ENCODE assay signal across 31 cellular contexts in genomic region chr5:135901633-135902032, GRCh38. TPM values are rescaled to one million over a fixed set of nuclear protein-coding genes. Genes with fewer than 3 reads are reported as not detected.
DNase-seq lines count a peak whose midpoint lies in the region; ATAC-seq, FAIRE-seq and TF ChIP-seq lines count a peak whose summit lies in the region.
"Had no signal": no experiment of that assay in that cellular context is flagged by ENCODE, and none has a peak within 500 bp of the region (broad histone marks: within the 10 kb centered on the region; RNA-seq: fewer than 3 reads in every experiment).

No MANE protein-coding gene starts in this region.

- no peak overlapping the region for H3K4ac ChIP-seq in trophoblast cell (ENCODE audit: low read depth, low read length)

- H3K9me3 ChIP-seq in Caco-2 = no peaks in the 10 kb centered on the region
- no peaks in the 10 kb centered on the region for H3K9me3 ChIP-seq in HEK293 (ENCODE audit: control insufficient read depth, insufficient read depth, low read depth, low read length)
- H3K9me3 ChIP-seq in K562 (replicated peaks; ENCODE audit: control insufficient read depth, insufficient read depth, low read depth, low read length) = no peaks in the 10 kb centered on the region
- H3K9me3 ChIP-seq in trophoblast cell (ENCODE audit: insufficient read depth, low read depth, low read length) = no peaks in the 10 kb centered on the region
- H3K9me3 ChIP-seq: BE2C, BLaER1 had no signal

- H3K14ac ChIP-seq in trophoblast cell (ENCODE audit: low read length) = no peak overlapping the region

- no peaks in the 10 kb centered on the region for H4K20me1 ChIP-seq in K562 (replicated peaks; ENCODE audit: control insufficient read depth, insufficient read depth, low read length)
- H4K20me1 ChIP-seq: BLaER1 had no signal

- H2AFZ ChIP-seq in K562 (ENCODE audit: low read depth, low read length) (no peak overlapping the region), trophoblast cell (ENCODE audit: insufficient read depth, low read length, poor library complexity) (no peak overlapping the region)

- no peak overlapping the region for H2AK5ac ChIP-seq in trophoblast cell (ENCODE audit: low read length)

- no peak for FAIRE-seq in K562 (lab: Jason Lieb, UNC)
- FAIRE-seq: A204.1, G401.6, GM12891, GM19239 had no signal

- CTCF ChIA-PET in Caco-2 (lab: Charles Lee) (no interaction called here), HEK293 (lab: Yijun Ruan, JAX) (interaction anchor here (0.6 to 1.7 kb wide), 2 partner anchors 10 to 13 kb away, joined by 4 to 7 read pairs; no protein-coding TSS in a partner anchor), K562 (lab: Yijun Ruan, JAX; ENCODE audit: low intra/inter-chr PET ratio) (no interaction called here), Calu3 (lab: Charles Lee) (no interaction called here)

- H4K12ac ChIP-seq in trophoblast cell (ENCODE audit: low read depth, low read length) = no peak overlapping the region

- H3K79me2 ChIP-seq in K562 (ENCODE audit: control insufficient read depth, insufficient read depth, low read length) (no peaks in the 10 kb centered on the region), trophoblast cell (ENCODE audit: control insufficient read depth, insufficient read depth, low read length, poor library complexity) (no peaks in the 10 kb centered on the region)

- ATAC-seq in K562 (no peak), HG02588 (IDR thresholded peaks at IDR 0.05; ENCODE audit: unreplicated experiment) (no peak), HG02884 (IDR thresholded peaks at IDR 0.05; ENCODE audit: unreplicated experiment) (no peak)

- H3K4me1 ChIP-seq in Caco-2 (peaks cover 27% of the 10 kb centered on the region), HEK293 (ENCODE audit: control insufficient read depth, insufficient read depth, low read length) (peaks cover 18% of the 10 kb centered on the region), K562 (replicated peaks in 1 of 2; ENCODE audit: control insufficient read depth in 2 of 2, insufficient read depth in 2 of 2, low read length in 2 of 2) (no peaks in the 10 kb centered on the region), trophoblast cell (ENCODE audit: control insufficient read depth in 1 of 2, insufficient read depth in 2 of 2, low read length in 2 of 2) (peaks cover 8 to 9% of the 10 kb centered on the region in 2 experiments)
- H3K4me1 ChIP-seq: BLaER1 had no signal

- H3K4me2 ChIP-seq in K562 (ENCODE audit: insufficient read depth, low read length) (no peak overlapping the region), trophoblast cell (ENCODE audit: low read length) (peak overlapping the region; percentile 17)
- H3K4me2 ChIP-seq: BLaER1 had no signal

- no peak for TF ChIP-seq POLR2A in K562 (conservative IDR thresholded peaks at IDR 0.05)

- no peak overlapping the region for H2BK120ac ChIP-seq in trophoblast cell (ENCODE audit: insufficient read depth, low read length, poor library complexity)

- 3% methylated on average over 3 of the region's 3 CpGs for WGBS in K562 (ENCODE audit: insufficient coverage, low coverage, missing lambda C conversion rate)
- no CpG with 5 or more reads among the region's 3 CpGs for WGBS in trophoblast cell (ENCODE audit: extremely low coverage, insufficient coverage, insufficient read length)

- no peak for TF ChIP-seq EP300 in K562 (IDR thresholded peaks at IDR 0.05; ENCODE audit: low read length)

- no peak overlapping the region for H2BK12ac ChIP-seq in trophoblast cell (ENCODE audit: low read length)

- TF ChIP-seq CTCF in Caco-2 (IDR thresholded peaks at IDR 0.05; ENCODE audit: insufficient read depth in 1 of 2, low read depth in 1 of 2, low read length in 1 of 2, severe bottlenecking in 1 of 2, unreplicated experiment in 1 of 2) = no peak
- TF ChIP-seq CTCF in HEK293 (tag by site-specific recombination; IDR thresholded peaks at IDR 0.05) = no peak
- TF ChIP-seq CTCF in K562 (IDR thresholded peaks at IDR 0.05 in 2 of 3, conservative IDR thresholded peaks at IDR 0.05 in 1 of 3; ENCODE audit: insufficient read depth in 2 of 3, low read depth in 1 of 3, low read length in 3 of 3) = no peak
- no peak for TF ChIP-seq CTCF in Calu3 (IDR thresholded peaks at IDR 0.05; ENCODE audit: unreplicated experiment)

- POLR2A ChIA-PET in Caco-2 (lab: Charles Lee) = no interaction called here
- POLR2A ChIA-PET in HEK293 (lab: Yijun Ruan, JAX) = no interaction called here
- POLR2A ChIA-PET in K562 (lab: Yijun Ruan, JAX) = interaction anchor here (0.7 kb wide), 1 partner anchor 1504 kb away, joined by 3 read pairs; no protein-coding TSS in a partner anchor

- H3K79me1 ChIP-seq in trophoblast cell (ENCODE audit: low read length) = no peaks in the 10 kb centered on the region

- peak overlapping the region; percentile 41 for H3K4me3 Mint-ChIP-seq in Caco-2 (ENCODE audit: unreplicated experiment)
- H3K4me3 Mint-ChIP-seq in Calu3 (ENCODE audit: low read depth, unreplicated experiment) = no peak overlapping the region
- H3K4me3 Mint-ChIP-seq: CD14-positive monocyte; CD4-positive, alpha-beta memory T cell; CD4-positive, CD25-positive, alpha-beta regulatory T cell; CD8-positive, alpha-beta memory T cell had no signal

- H3K27me3 Mint-ChIP-seq in Caco-2 (ENCODE audit: insufficient read depth, unreplicated experiment) (peaks cover 4% of the 10 kb centered on the region), Calu3 (ENCODE audit: unreplicated experiment) (peaks cover 54% of the 10 kb centered on the region)

- in situ Hi-C loops in K562 (cut with MboI) = no loop called here

- no peak overlapping the region for H2BK5ac ChIP-seq in trophoblast cell (ENCODE audit: low read depth, low read length, poor library complexity)

- no TSS peak for BruUV-seq in Caco-2 (replicated peaks; lab: Mats Ljungman, UMichigan)
- no TSS peak for BruUV-seq in K562 (replicated peaks; lab: Mats Ljungman, UMichigan)
- no TSS peak for BruUV-seq in Calu3 (replicated peaks; lab: Mats Ljungman, UMichigan)

- no peak overlapping the region for H3K27ac ChIP-seq in HEK293 (ENCODE audit: extremely low read depth, low read depth, low read length)
- H3K27ac ChIP-seq in K562 (ENCODE audit: extremely low read depth, low read depth, low read length) = no peak overlapping the region
- H3K27ac ChIP-seq in trophoblast cell (ENCODE audit: low read depth, low read length) = no peak overlapping the region
- H3K27ac ChIP-seq: 22Rv1, BLaER1 had no signal

- H3K9ac ChIP-seq in K562 (ENCODE audit: insufficient read depth in 1 of 2, low read depth in 2 of 2, low read length in 2 of 2) (no peak overlapping the region), trophoblast cell (ENCODE audit: low read length) (no peak overlapping the region)
- H3K9ac ChIP-seq: BLaER1 had no signal

- peaks cover 20% of the 10 kb centered on the region for H3K4me1 Mint-ChIP-seq in Caco-2 (ENCODE audit: low read depth, unreplicated experiment)
- H3K4me1 Mint-ChIP-seq in Calu3 (ENCODE audit: low read depth, unreplicated experiment) = no peaks in the 10 kb centered on the region
- H3K4me1 Mint-ChIP-seq: CD14-positive monocyte; CD4-positive, alpha-beta memory T cell; CD4-positive, CD25-positive, alpha-beta regulatory T cell; CD8-positive, alpha-beta memory T cell had no signal

- H3K4me3 ChIP-seq in Caco-2 (ENCODE audit: low read depth, low read length) (no peak overlapping the region), HEK293 (ENCODE audit: low read depth, low read length) (no peak overlapping the region), K562 (no peak overlapping the region), trophoblast cell (ENCODE audit: low read depth, low read length) (no peak overlapping the region)
- H3K4me3 ChIP-seq: BLaER1 had no signal

- H4K8ac ChIP-seq in trophoblast cell (ENCODE audit: low read depth, low read length) = no peak overlapping the region

- H3K27ac Mint-ChIP-seq in Caco-2 (ENCODE audit: unreplicated experiment) = no peak overlapping the region
- H3K27ac Mint-ChIP-seq in Calu3 (ENCODE audit: unreplicated experiment) = no peak overlapping the region
- H3K27ac Mint-ChIP-seq: CD14-positive monocyte; CD4-positive, alpha-beta memory T cell; CD8-positive, alpha-beta memory T cell had no signal

- no peaks in the 10 kb centered on the region for H3K9me1 ChIP-seq in K562 (ENCODE audit: control insufficient read depth, insufficient read depth, low read length)

- H3K27me3 ChIP-seq in Caco-2 (replicated peaks; ENCODE audit: control insufficient read depth, insufficient read depth, low read length) = no peaks in the 10 kb centered on the region
- H3K27me3 ChIP-seq in K562 (ENCODE audit: control insufficient read depth in 2 of 2, insufficient read depth in 2 of 2, low read length in 2 of 2) = peaks cover 0 to 16% of the 10 kb centered on the region in 2 experiments; a peak in 2 of 5 replicates
- no peaks in the 10 kb centered on the region for H3K27me3 ChIP-seq in trophoblast cell (ENCODE audit: insufficient read depth, low read length)
- H3K27me3 ChIP-seq: BLaER1 had no signal

- H3K36me3 ChIP-seq in Caco-2 (ENCODE audit: control insufficient read depth, insufficient read depth, low read length) (no peaks in the 10 kb centered on the region), HEK293 (ENCODE audit: control insufficient read depth in 2 of 2, insufficient read depth in 1 of 2, low read length in 2 of 2) (no peaks in the 10 kb centered on the region), K562 (ENCODE audit: control insufficient read depth, insufficient read depth, low read length) (no peaks in the 10 kb centered on the region), trophoblast cell (ENCODE audit: control insufficient read depth in 1 of 2, insufficient read depth in 2 of 2, low read length in 2 of 2) (no peaks in the 10 kb centered on the region)
- H3K36me3 ChIP-seq: BE2C, BLaER1 had no signal

- H3K18ac ChIP-seq in trophoblast cell (ENCODE audit: low read length) = no peak overlapping the region

- DNase-seq in Caco-2 = peak in 1 of 2 experiments; percentile 25
- DNase-seq in K562 (ENCODE audit: extremely low read depth in 1 of 4, low spot score in 3 of 4) = no peak
- DNase-seq in trophoblast cell = no peak
- no peak for DNase-seq in Calu3
- DNase-seq: ACHN; BE2C; C1 segment of cervical spinal cord; CD4-positive, alpha-beta memory T cell; CD4-positive, CD25-positive, alpha-beta regulatory T cell; CD8-positive, alpha-beta memory T cell; COR-L47; DMS 273 treated with DMSO at 0.1 percent for 48 hours; DMS153; DMS53; DMS79; DND-41; EL; GF-D8 had no signal

- intact Hi-C loops in Caco-2 (cut with micrococcal nuclease; ENCODE audit: unreplicated experiment) = loop anchor here (2.0 kb wide), 1 partner anchor 25 kb away; no protein-coding TSS in a partner anchor
- intact Hi-C loops in K562 (cut with micrococcal nuclease) = no loop called here
- intact Hi-C loops in Calu3 (cut with micrococcal nuclease; ENCODE audit: unreplicated experiment) = no loop called here

- no peak overlapping the region for H4K91ac ChIP-seq in trophoblast cell (ENCODE audit: low read depth, low read length)

- TF ChIP-seq RAD21 in K562 (CRISPR knock-in tag; conservative IDR thresholded peaks at IDR 0.05 in 1 of 2, IDR thresholded peaks at IDR 0.05 in 1 of 2) = no peak

- H3K9me3 Mint-ChIP-seq in Caco-2 (ENCODE audit: unreplicated experiment) = no peaks in the 10 kb centered on the region
- no peaks in the 10 kb centered on the region for H3K9me3 Mint-ChIP-seq in Calu3 (ENCODE audit: low read depth, unreplicated experiment)
- H3K9me3 Mint-ChIP-seq: CD14-positive monocyte; CD4-positive, alpha-beta memory T cell; CD8-positive, alpha-beta memory T cell had no signal

- no peak overlapping the region for H3K23ac ChIP-seq in trophoblast cell (ENCODE audit: low read length)

- H3K36me3 Mint-ChIP-seq in Caco-2 (ENCODE audit: insufficient read depth, unreplicated experiment) (no peaks in the 10 kb centered on the region), Calu3 (ENCODE audit: insufficient read depth, unreplicated experiment) (no peaks in the 10 kb centered on the region)
- H3K36me3 Mint-ChIP-seq: CD14-positive monocyte; CD4-positive, alpha-beta memory T cell; CD4-positive, CD25-positive, alpha-beta regulatory T cell; CD8-positive, alpha-beta memory T cell had no signal

RNA-seq across cellular contexts. Expression of gene IL9, which starts 6.0 kb away (rescaled TPM):
- total RNA-seq in Caco-2 (2022) (0.79 TPM in 1 of 2 replicates, not detected in the other), K562 (2014; rRNA removed) (not detected in 2 replicates), K562 (2014; rRNA removed; fragmentation: Illumina TruSeq; extraction: Trizol) (not detected in 2 replicates), K562 (2015; rRNA removed; fragmentation: Illumina TruSeq; extraction: Trizol) (not detected in 2 replicates), K562 (2021) (not detected in 2 replicates), Calu3 (2022) (not detected in 2 replicates)
- total RNA-seq in K562 (2011; cell fraction: chromatin; rRNA removed; ENCODE audit: low replicate concordance) = not detected in 2 replicates
- not detected in 2 replicates for total RNA-seq in K562 (2011; cell fraction: nucleolus; rRNA removed)
- not detected in 2 replicates for total RNA-seq in K562 (2011; cell fraction: nucleoplasm; rRNA removed)
- polyA plus RNA-seq in K562 (2011; rRNA removed) (not detected in 2 replicates), K562 (2014; fragmentation: Illumina TruSeq; extraction: Trizol) (not detected in 2 replicates), K562 (2014; fragmentation: Nextera tagmentation; extraction: Ambion mirVana) (not detected), K562 (2014; rRNA removed) (not detected in 2 replicates)
- polyA plus RNA-seq in K562 (2011; cell fraction: cytosol; rRNA removed) = not detected in 2 replicates
- not detected in 2 replicates for polyA plus RNA-seq in K562 (2011; cell fraction: nucleus; rRNA removed)
- not detected in 2 replicates for polyA plus RNA-seq in K562 (2012)
- not detected in 2 replicates for polyA minus RNA-seq in K562 (2011; rRNA and poly(A)+ RNA removed)
- not detected in 2 replicates for polyA minus RNA-seq in K562 (2011; cell fraction: cytosol; rRNA and poly(A)+ RNA removed)
- not detected in 2 replicates for polyA minus RNA-seq in K562 (2011; cell fraction: nucleus; rRNA and poly(A)+ RNA removed)
- not detected in 2 replicates for polyA plus RNA-seq in trophoblast cell (2013)
- total RNA-seq: A673; CD4-positive, alpha-beta memory T cell; CD4-positive, CD25-positive, alpha-beta regulatory T cell; Daoy had no signal
- polyA plus RNA-seq: AG04450; CD14-positive monocyte; CD4-positive, alpha-beta memory T cell; CD4-positive, CD25-positive, alpha-beta regulatory T cell; CD8-positive, alpha-beta memory T cell had no signal

RNA-seq across cellular contexts. Expression of gene LECT2, which starts 53.1 kb away (rescaled TPM):
- total RNA-seq in Caco-2 (2022) (0.51 and 0.70 TPM in 2 replicates), K562 (2014; rRNA removed) (not detected in 2 replicates), K562 (2014; rRNA removed; fragmentation: Illumina TruSeq; extraction: Trizol) (not detected in 2 replicates), K562 (2015; rRNA removed; fragmentation: Illumina TruSeq; extraction: Trizol) (not detected in 2 replicates), K562 (2021) (not detected in 2 replicates), Calu3 (2022) (not detected in 2 replicates)
- not detected in 2 replicates for total RNA-seq in K562 (2011; cell fraction: chromatin; rRNA removed; ENCODE audit: low replicate concordance)
- total RNA-seq in K562 (2011; cell fraction: nucleolus; rRNA removed) = not detected in 2 replicates
- not detected in 2 replicates for total RNA-seq in K562 (2011; cell fraction: nucleoplasm; rRNA removed)
- polyA plus RNA-seq in K562 (2011; rRNA removed) (not detected in 2 replicates), K562 (2014; fragmentation: Illumina TruSeq; extraction: Trizol) (not detected in 2 replicates), K562 (2014; fragmentation: Nextera tagmentation; extraction: Ambion mirVana) (not detected), K562 (2014; rRNA removed) (not detected in 2 replicates)
- not detected in 2 replicates for polyA plus RNA-seq in K562 (2011; cell fraction: cytosol; rRNA removed)
- polyA plus RNA-seq in K562 (2011; cell fraction: nucleus; rRNA removed) = not detected in 2 replicates
- not detected in 2 replicates for polyA plus RNA-seq in K562 (2012)
- polyA minus RNA-seq in K562 (2011; rRNA and poly(A)+ RNA removed) = not detected in 2 replicates
- polyA minus RNA-seq in K562 (2011; cell fraction: cytosol; rRNA and poly(A)+ RNA removed) = not detected in 2 replicates
- polyA minus RNA-seq in K562 (2011; cell fraction: nucleus; rRNA and poly(A)+ RNA removed) = not detected in 2 replicates
- polyA plus RNA-seq in trophoblast cell (2013) = 0.05 TPM in 1 of 2 replicates, not detected in the other
- total RNA-seq: A673; CD4-positive, alpha-beta memory T cell; CD4-positive, CD25-positive, alpha-beta regulatory T cell; CD8-positive, alpha-beta memory T cell; Daoy had no signal
- polyA plus RNA-seq: AG04450; CD14-positive monocyte; CD4-positive, alpha-beta memory T cell; CD4-positive, CD25-positive, alpha-beta regulatory T cell; CD8-positive, alpha-beta memory T cell had no signal
